In genomic region chr6:134065706-134066105, GRCh38 we compare ENCODE assay signal across 7 cellular contexts. TPM values are rescaled to one million over a fixed set of nuclear protein-coding genes. Genes with fewer than 3 reads are reported as not detected.
DNase-seq lines count a peak whose midpoint lies in the region; ATAC-seq and TF ChIP-seq lines count a peak whose summit lies in the region.

No MANE protein-coding gene starts in this region.

- no peak overlapping the region for H3K27ac Mint-ChIP-seq in activated naive CD8-positive, alpha-beta T cell treated with anti-CD3 and anti-CD28 coated beads for 36 hours
- H3K27ac Mint-ChIP-seq in naive thymus-derived CD4-positive, alpha-beta T cell: no peak overlapping the region

- H3K9me3 Mint-ChIP-seq in activated naive CD8-positive, alpha-beta T cell treated with anti-CD3 and anti-CD28 coated beads for 36 hours: no peaks in the 10 kb centered on the region
- no peaks in the 10 kb centered on the region for H3K9me3 Mint-ChIP-seq in naive thymus-derived CD4-positive, alpha-beta T cell

- in situ Hi-C loops in gastrocnemius medialis (cut with MboI; ENCODE audit: low sequenced_read_pairs in 4 of 4): loop anchor here (5.0 to 25.0 kb wide), 5 partner anchors 91 to 1253 kb away; partner anchors contain the start of gene RPS12 (in 1 of the 4)

- no peaks in the 10 kb centered on the region for H3K9me3 ChIP-seq in naive thymus-derived CD4-positive, alpha-beta T cell (ENCODE audit: control insufficient read depth in 2 of 3, low read length in 3 of 3)
- no peaks in the 10 kb centered on the region for H3K9me3 ChIP-seq in gastrocnemius medialis
- H3K9me3 ChIP-seq in upper lobe of left lung: no peaks in the 10 kb centered on the region

- H3K4me3 Mint-ChIP-seq in activated naive CD8-positive, alpha-beta T cell treated with anti-CD3 and anti-CD28 coated beads for 36 hours: no peak overlapping the region
- H3K4me3 Mint-ChIP-seq in naive thymus-derived CD4-positive, alpha-beta T cell: no peak overlapping the region

- CTCF ChIA-PET in naive thymus-derived CD4-positive, alpha-beta T cell (lab: Charles Lee): interaction anchor here (0.7 to 4.7 kb wide), 5 partner anchors 12 to 143 kb away, joined by 3 to 68 read pairs (median 4); no protein-coding TSS in a partner anchor

- POLR2A ChIA-PET in naive thymus-derived CD4-positive, alpha-beta T cell (lab: Charles Lee): no interaction called here

- TF ChIP-seq POLR2A in gastrocnemius medialis (IDR thresholded peaks at IDR 0.05) (no peak), upper lobe of left lung (IDR thresholded peaks at IDR 0.05) (no peak)

- H3K4me3 ChIP-seq in naive thymus-derived CD4-positive, alpha-beta T cell (ENCODE audit: low read length): no peak overlapping the region
- H3K4me3 ChIP-seq in gastrocnemius medialis (no peak overlapping the region), upper lobe of left lung (no peak overlapping the region)

- no peak overlapping the region for H3K27ac ChIP-seq in naive thymus-derived CD4-positive, alpha-beta T cell (ENCODE audit: low read depth, low read length)
- H3K27ac ChIP-seq in gastrocnemius medialis (no peak overlapping the region), upper lobe of left lung (no peak overlapping the region)

- intact Hi-C loops in naive thymus-derived CD4-positive, alpha-beta T cell (cut with micrococcal nuclease): no loop called here
- intact Hi-C loops in gastrocnemius medialis (cut with DNase I; ENCODE audit: low total_unique reads): no loop called here

- TF ChIP-seq CTCF in gastrocnemius medialis (IDR thresholded peaks at IDR 0.05 in 4 of 5, conservative IDR thresholded peaks at IDR 0.05 in 1 of 5): no peak
- peak in 3 of 6 experiments; percentile 7 to 23 (median 22) for TF ChIP-seq CTCF in upper lobe of left lung (IDR thresholded peaks at IDR 0.05)

- DNase-seq in ELR (ENCODE audit: low read depth) (peak; percentile 62), gastrocnemius medialis (no peak), upper lobe of left lung (no peak)
- DNase-seq in activated naive CD8-positive, alpha-beta T cell treated with anti-CD3 and anti-CD28 coated beads for 36 hours: peak; percentile 8
- DNase-seq in naive thymus-derived CD4-positive, alpha-beta T cell: peak in 1 of 9 donors; percentile 5

- no peaks in the 10 kb centered on the region for H3K4me1 Mint-ChIP-seq in activated naive CD8-positive, alpha-beta T cell treated with anti-CD3 and anti-CD28 coated beads for 36 hours
- H3K4me1 Mint-ChIP-seq in naive thymus-derived CD4-positive, alpha-beta T cell: peaks cover 0 to 7% (median 0%) of the 10 kb centered on the region in 7 donors

- H3K36me3 ChIP-seq in naive thymus-derived CD4-positive, alpha-beta T cell (ENCODE audit: control insufficient read depth in 2 of 3, insufficient read depth in 3 of 3, low read length in 3 of 3): no peaks in the 10 kb centered on the region
- H3K36me3 ChIP-seq in gastrocnemius medialis (no peaks in the 10 kb centered on the region), upper lobe of left lung (no peaks in the 10 kb centered on the region)

- TF ChIP-seq EP300 in upper lobe of left lung (IDR thresholded peaks at IDR 0.05): no peak

- ATAC-seq in HG03159 (IDR thresholded peaks at IDR 0.05; ENCODE audit: unreplicated experiment) (peak; percentile 65), gastrocnemius medialis (no peak), upper lobe of left lung (ENCODE audit: low FRiP score in 2 of 2) (no peak), GM18907 (IDR thresholded peaks at IDR 0.05; ENCODE audit: unreplicated experiment) (no peak)
- ATAC-seq in naive thymus-derived CD4-positive, alpha-beta T cell: peak; percentile 52

- H3K27me3 Mint-ChIP-seq in activated naive CD8-positive, alpha-beta T cell treated with anti-CD3 and anti-CD28 coated beads for 36 hours: no peaks in the 10 kb centered on the region
- H3K27me3 Mint-ChIP-seq in naive thymus-derived CD4-positive, alpha-beta T cell: peaks cover 0 to 8% (median 0%) of the 10 kb centered on the region in 5 donors

- WGBS in upper lobe of left lung, 2 donors: 28 to 49% methylated on average over 2 of the region's 2 CpGs

- no peaks in the 10 kb centered on the region for H3K4me1 ChIP-seq in naive thymus-derived CD4-positive, alpha-beta T cell (ENCODE audit: control insufficient read depth in 2 of 2, insufficient read depth in 2 of 2, low read length in 2 of 2)
- H3K4me1 ChIP-seq in gastrocnemius medialis: peaks cover 7 to 8% of the 10 kb centered on the region in 2 donors
- peaks cover 0 to 12% (median 0%) of the 10 kb centered on the region in 4 donors for H3K4me1 ChIP-seq in upper lobe of left lung

- no peaks in the 10 kb centered on the region for H3K27me3 ChIP-seq in naive thymus-derived CD4-positive, alpha-beta T cell (ENCODE audit: control insufficient read depth in 2 of 2, insufficient read depth in 2 of 2, low read length in 2 of 2)
- H3K27me3 ChIP-seq in gastrocnemius medialis: no peaks in the 10 kb centered on the region
- H3K27me3 ChIP-seq in upper lobe of left lung: no peaks in the 10 kb centered on the region

- H3K36me3 Mint-ChIP-seq in activated naive CD8-positive, alpha-beta T cell treated with anti-CD3 and anti-CD28 coated beads for 36 hours: no peaks in the 10 kb centered on the region
- no peaks in the 10 kb centered on the region for H3K36me3 Mint-ChIP-seq in naive thymus-derived CD4-positive, alpha-beta T cell

RNA-seq across cellular contexts. Expression of gene SLC2A12, which starts 13.3 kb away (rescaled TPM):
- total RNA-seq in activated naive CD8-positive, alpha-beta T cell treated with anti-CD3 and anti-CD28 coated beads for 36 hours: under 1 TPM; 0.14 to 0.16 TPM
- under 1 TPM in 2 of 5 experiments, not detected in 3; 0.07 to 0.11 TPM for total RNA-seq in naive thymus-derived CD4-positive, alpha-beta T cell
- under 1 TPM in 1 of 2 donors, not detected in 1; 0.09 TPM for polyA plus RNA-seq in naive thymus-derived CD4-positive, alpha-beta T cell
- total RNA-seq in gastrocnemius medialis (1 to 10 TPM; 2.0 to 4.7 (median 3.3) TPM), upper lobe of left lung (1 to 10 TPM; 2.0 to 5.2 (median 2.6) TPM)

Comparison
In these comparisons a context has a peak if more than half of its experiments do, and no peak if none do; other contexts are left out.
1. DNase-seq: peak in ELR (single experiment) and activated naive CD8-positive, alpha-beta T cell treated with anti-CD3 and anti-CD28 coated beads for 36 hours (single experiment); none in gastrocnemius medialis (0 of 2) and upper lobe of left lung (0 of 2).
2. ATAC-seq: peak in HG03159 (single experiment) and naive thymus-derived CD4-positive, alpha-beta T cell (single experiment); none in gastrocnemius medialis (0 of 2), upper lobe of left lung (0 of 2) and GM18907 (single experiment).